In the genomic region with DNA sequence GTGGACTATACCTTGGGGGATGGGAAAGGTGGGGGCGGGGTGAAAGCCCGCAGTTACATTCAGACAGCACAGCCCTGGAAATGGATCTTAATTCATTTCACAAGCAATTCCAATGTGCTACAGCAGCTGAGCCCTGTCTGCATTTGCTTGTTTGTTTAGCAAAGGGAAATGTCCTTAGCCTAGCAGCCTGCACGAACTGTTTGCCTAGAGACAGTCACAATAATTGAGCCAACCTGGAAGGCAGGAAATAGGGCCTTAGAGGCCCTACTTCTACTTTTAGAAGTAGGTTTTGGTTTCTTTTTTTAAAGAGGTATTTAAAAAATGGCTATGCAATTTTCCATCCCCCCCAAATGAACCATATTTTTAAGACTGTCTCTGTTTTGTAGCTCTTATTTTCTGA, we compare ENCODE assay signal across 9 cellular contexts.
A peak's percentile ranks its signal among the peaks of the same experiment; 100 is the strongest.
DNase-seq lines count a peak whose midpoint lies in the region; ATAC-seq and TF ChIP-seq lines count a peak whose summit lies in the region.
"Had no signal": no experiment of that assay in that cellular context is flagged by ENCODE, and none has a peak within 500 bp of the region (broad histone marks: within the 10 kb centered on the region; RNA-seq: fewer than 3 reads in every experiment).

No MANE protein-coding gene starts in this region.

- ATAC-seq in GM21360 (IDR thresholded peaks at IDR 0.05; ENCODE audit: unreplicated experiment) (peak; percentile 60), gastrocnemius medialis (no peak)
- no peak for ATAC-seq in stimulated activated memory B cell treated with anti-CD40 and anti-IgM and Interleukin-4, amounts not matched to agents 10 μg/mL and 1 μg/mL and 100 μg/mL, for 72 hours

- no peaks in the 10 kb centered on the region for H3K36me3 Mint-ChIP-seq in brain
- peaks cover 5% of the 10 kb centered on the region for H3K36me3 Mint-ChIP-seq in stimulated activated memory B cell treated with anti-CD40 and anti-IgM and Interleukin-4, amounts not matched to agents 10 μg/mL and 1 μg/mL and 100 μg/mL, for 72 hours

- in situ Hi-C loops in KBM-7 (cut with MboI; ENCODE audit: low pct_unique_long_range_greater_than_20kb, low sequenced_read_pairs), result no loop called here
- in situ Hi-C loops in gastrocnemius medialis (cut with MboI; ENCODE audit: low sequenced_read_pairs in 4 of 4), result no loop called here

- H3K27ac Mint-ChIP-seq in brain, result peak overlapping the region; percentile 35 to 94 (median 60)
- no peak overlapping the region for H3K27ac Mint-ChIP-seq in stimulated activated memory B cell treated with anti-CD40 and anti-IgM and Interleukin-4, amounts not matched to agents 10 μg/mL and 1 μg/mL and 100 μg/mL, for 72 hours
- H3K27ac Mint-ChIP-seq: activated naive CD8-positive, alpha-beta T cell had no signal

- peaks cover 47% of the 10 kb centered on the region for H3K4me1 Mint-ChIP-seq in brain
- peaks cover 24% of the 10 kb centered on the region for H3K4me1 Mint-ChIP-seq in stimulated activated memory B cell treated with anti-CD40 and anti-IgM and Interleukin-4, amounts not matched to agents 10 μg/mL and 1 μg/mL and 100 μg/mL, for 72 hours

- H3K4me3 ChIP-seq in GM06990 (replicated peaks; ENCODE audit: low read depth, low read length) (no peak overlapping the region), gastrocnemius medialis (no peak overlapping the region)

- no peaks in the 10 kb centered on the region for H3K4me1 ChIP-seq in gastrocnemius medialis

- no peak overlapping the region for H3K27ac ChIP-seq in gastrocnemius medialis

- H3K36me3 ChIP-seq in GM06990 (ENCODE audit: control insufficient read depth, insufficient read depth, low read length) (no peaks in the 10 kb centered on the region), gastrocnemius medialis (no peaks in the 10 kb centered on the region)

- H3K9me3 Mint-ChIP-seq in brain, result peaks cover 9 to 26% (median 17%) of the 10 kb centered on the region in 5 experiments
- peaks cover 6% of the 10 kb centered on the region for H3K9me3 Mint-ChIP-seq in stimulated activated memory B cell treated with anti-CD40 and anti-IgM and Interleukin-4, amounts not matched to agents 10 μg/mL and 1 μg/mL and 100 μg/mL, for 72 hours

- no peak for TF ChIP-seq POLR2A in gastrocnemius medialis (IDR thresholded peaks at IDR 0.05)

- peak overlapping the region in 1 of 5 experiments; percentile 52 for H3K4me3 Mint-ChIP-seq in brain
- no peak overlapping the region for H3K4me3 Mint-ChIP-seq in stimulated activated memory B cell treated with anti-CD40 and anti-IgM and Interleukin-4, amounts not matched to agents 10 μg/mL and 1 μg/mL and 100 μg/mL, for 72 hours
- H3K4me3 Mint-ChIP-seq: activated naive CD8-positive, alpha-beta T cell had no signal

- H3K27me3 ChIP-seq in GM06990 (replicated peaks; ENCODE audit: control insufficient read depth, insufficient read depth, low read length), result no peaks in the 10 kb centered on the region
- no peaks in the 10 kb centered on the region for H3K27me3 ChIP-seq in gastrocnemius medialis

- peaks cover 3% of the 10 kb centered on the region for H3K27me3 Mint-ChIP-seq in brain
- H3K27me3 Mint-ChIP-seq in stimulated activated memory B cell treated with anti-CD40 and anti-IgM and Interleukin-4, amounts not matched to agents 10 μg/mL and 1 μg/mL and 100 μg/mL, for 72 hours, result no peaks in the 10 kb centered on the region
- H3K27me3 Mint-ChIP-seq: activated naive CD8-positive, alpha-beta T cell had no signal

- DNase-seq in GM06990 (ENCODE audit: extremely low read depth, insufficient read length) (peak; percentile 41), KBM-7 (peak; percentile 22), smooth muscle cell of the brain vasculature (ENCODE audit: low read depth, low spot score) (peak; percentile 15), GM03348 (ENCODE audit: low spot score) (no peak), gastrocnemius medialis (no peak)

- no peaks in the 10 kb centered on the region for H3K9me3 ChIP-seq in gastrocnemius medialis

- TF ChIP-seq CTCF in GM06990 (IDR thresholded peaks at IDR 0.05; ENCODE audit: insufficient read depth, low read length, poor library complexity, severe bottlenecking) (no peak), brain (conservative IDR thresholded peaks at IDR 0.05) (no peak), gastrocnemius medialis (IDR thresholded peaks at IDR 0.05 in 4 of 5, conservative IDR thresholded peaks at IDR 0.05 in 1 of 5) (no peak)

- intact Hi-C loops in gastrocnemius medialis (cut with DNase I; ENCODE audit: low total_unique reads), result no loop called here

Comparison
In these comparisons a context has a peak if more than half of its experiments do, and no peak if none do; other contexts are left out.
1. DNase-seq: peak in GM06990 (single experiment), KBM-7 (single experiment) and smooth muscle cell of the brain vasculature (single experiment); none in GM03348 (single experiment) and gastrocnemius medialis (0 of 2).